ENCODE assay signal across 21 cellular contexts in genomic region chr2:167381349-167381748, GRCh38.
"Had no signal": no experiment of that assay in that cellular context is flagged by ENCODE, and none has a peak within 500 bp of the region (broad histone marks: within the 10 kb centered on the region; RNA-seq: fewer than 3 reads in every experiment).

No MANE protein-coding gene starts in this region.

- H3K27ac ChIP-seq: dorsolateral prefrontal cortex, heart left ventricle, neural progenitor cell, ovary, right atrium auricular region, sigmoid colon, skin epidermis, testis, tibial nerve, upper lobe of right lung had no signal

- H3K9me3 ChIP-seq: ovary, right atrium auricular region, sigmoid colon, testis, tibial nerve, upper lobe of right lung had no signal

- H3K9ac ChIP-seq: neural progenitor cell had no signal

- DNase-seq: cortex of kidney; dorsolateral prefrontal cortex; effector CD8-positive, alpha-beta T cell; foreskin melanocyte; heart left ventricle; hypothalamus; kidney; left colon; nucleus accumbens; ovary; sigmoid colon; stimulated activated CD4-positive, alpha-beta T cell treated with anti-CD3 and anti-CD28 coated beads, Interleukin-2, amount 100 ng/mL, for 24 hours; stimulated activated CD4-positive, alpha-beta T cell treated with anti-CD3 and anti-CD28 coated beads, Interleukin-4, amount 100 ng/mL, for 4 hours; stimulated activated naive B cell treated with anti-CD40 and anti-IgM and Interleukin-4, amounts not matched to agents 10 μg/mL and 1 μg/mL and 100 μg/mL, for 72 hours; stimulated activated naive CD8-positive, alpha-beta T cell treated with anti-CD3 and anti-CD28 coated beads, Interleukin-15, amount 100 ng/mL, for 72 hours; testis; upper lobe of right lung had no signal

- H3K4me3 ChIP-seq: dorsolateral prefrontal cortex, heart left ventricle, neural progenitor cell, ovary, right atrium auricular region, sigmoid colon, skin epidermis, testis, tibial nerve, upper lobe of right lung had no signal

- H3K4me2 ChIP-seq: neural progenitor cell had no signal

- H2AFZ ChIP-seq: neural progenitor cell had no signal

- H3K36me3 ChIP-seq: heart left ventricle, neural progenitor cell, ovary, right atrium auricular region, sigmoid colon, tibial nerve, upper lobe of right lung had no signal

- H3K27me3 ChIP-seq: dorsolateral prefrontal cortex, heart left ventricle, neural progenitor cell, ovary, right atrium auricular region, sigmoid colon, testis, tibial nerve, upper lobe of right lung had no signal

- FAIRE-seq: kidney had no signal

- H3K4me1 ChIP-seq: heart left ventricle, right atrium auricular region, sigmoid colon, testis, tibial nerve, upper lobe of right lung had no signal
